Comparison of ENCODE assay signal across 8 cellular contexts in genomic region chr3:87260270-87260669, GRCh38. TPM values are rescaled to one million over a fixed set of nuclear protein-coding genes. Genes with fewer than 3 reads are reported as not detected.
A peak's percentile ranks its signal among the peaks of the same experiment; 100 is the strongest.
DNase-seq lines count a peak whose midpoint lies in the region; ATAC-seq and TF ChIP-seq lines count a peak whose summit lies in the region.

No MANE protein-coding gene starts in this region.

- H3K36me3 ChIP-seq in SK-N-MC (ENCODE audit: insufficient read depth, low read length) = no peaks in the 10 kb centered on the region

- ATAC-seq in GM18867 (IDR thresholded peaks at IDR 0.05; ENCODE audit: unreplicated experiment) (peak; percentile 86), HG03442 (IDR thresholded peaks at IDR 0.05; ENCODE audit: unreplicated experiment) (peak; percentile 79), memory B cell (ENCODE audit: low read depth) (peak; percentile 47)

- H3K4me3 ChIP-seq in SK-N-MC = peak overlapping the region; percentile 42

- H3K27me3 Mint-ChIP-seq in memory B cell (no peaks in the 10 kb centered on the region), type B pancreatic cell (peaks cover 3% of the 10 kb centered on the region)

- peaks cover 3% of the 10 kb centered on the region for H3K36me3 Mint-ChIP-seq in memory B cell
- no peaks in the 10 kb centered on the region for H3K36me3 Mint-ChIP-seq in type B pancreatic cell

- 0 out of 2 replicates have a peak overlapping the region, but pooled peaks have one; percentile 33 for H3K27ac ChIP-seq in SK-N-MC

- H3K4me1 Mint-ChIP-seq in memory B cell = no peaks in the 10 kb centered on the region
- no peaks in the 10 kb centered on the region for H3K4me1 Mint-ChIP-seq in type B pancreatic cell (ENCODE audit: unreplicated experiment)

- no peaks in the 10 kb centered on the region for H3K9me3 ChIP-seq in SK-N-MC (ENCODE audit: low read depth, low read length)

- DNase-seq in NCI-H1417 (lab: John Stamatoyannopoulos, UW) = peak; percentile 19 to 69 (median 43)
- DNase-seq in NCI-H1417 treated with DMSO at 0.1 percent for 48 hours (lab: John Stamatoyannopoulos, UW) = no peak
- DNase-seq in SK-N-MC (ENCODE audit: low read depth, low spot score) = peak; percentile 60
- DNase-seq in central memory CD4-positive, alpha-beta T cell = peak; percentile 4
- DNase-seq in memory B cell (ENCODE audit: low spot score in 2 of 2) = peak; percentile 25 to 27
- no peak for DNase-seq in type B pancreatic cell (ENCODE audit: extremely low spot score, unreplicated experiment)

- H3K9ac ChIP-seq in SK-N-MC (ENCODE audit: insufficient read length) = peak overlapping the region; percentile 60

- H3K4me3 Mint-ChIP-seq in memory B cell (no peak overlapping the region), type B pancreatic cell (no peak overlapping the region)

- peak; percentile 87 for TF ChIP-seq CTCF in type B pancreatic cell (conservative IDR thresholded peaks at IDR 0.05)

- H3K9me3 Mint-ChIP-seq in memory B cell (no peaks in the 10 kb centered on the region), type B pancreatic cell (no peaks in the 10 kb centered on the region)

- H3K27ac Mint-ChIP-seq in memory B cell = no peak overlapping the region
- H3K27ac Mint-ChIP-seq in type B pancreatic cell = no peak overlapping the region

RNA-seq across cellular contexts. Expression of gene POU1F1, which starts 16.1 kb away (rescaled TPM):
- not detected in 2 replicates for total RNA-seq in type B pancreatic cell (ENCODE audit: low replicate concordance)

RNA-seq across cellular contexts. Expression of gene CHMP2B, which starts 33.2 kb away (rescaled TPM):
- total RNA-seq in type B pancreatic cell (ENCODE audit: low replicate concordance) = 29.0 and 36.8 TPM in 2 replicates

Comparison
In these comparisons a context has a peak if more than half of its experiments do, and no peak if none do; other contexts are left out.
1. DNase-seq: peak in NCI-H1417 (3 of 3), SK-N-MC (single experiment), central memory CD4-positive, alpha-beta T cell (single experiment) and memory B cell (2 of 2); none in NCI-H1417 treated with DMSO at 0.1 percent for 48 hours (single experiment) and type B pancreatic cell (single experiment).
2. Peak in every context shown above with its lines, with median percentiles within 50 percentile points of each other: ATAC-seq.